Comparison of ENCODE assay signal across 10 cellular contexts in the genomic region with DNA sequence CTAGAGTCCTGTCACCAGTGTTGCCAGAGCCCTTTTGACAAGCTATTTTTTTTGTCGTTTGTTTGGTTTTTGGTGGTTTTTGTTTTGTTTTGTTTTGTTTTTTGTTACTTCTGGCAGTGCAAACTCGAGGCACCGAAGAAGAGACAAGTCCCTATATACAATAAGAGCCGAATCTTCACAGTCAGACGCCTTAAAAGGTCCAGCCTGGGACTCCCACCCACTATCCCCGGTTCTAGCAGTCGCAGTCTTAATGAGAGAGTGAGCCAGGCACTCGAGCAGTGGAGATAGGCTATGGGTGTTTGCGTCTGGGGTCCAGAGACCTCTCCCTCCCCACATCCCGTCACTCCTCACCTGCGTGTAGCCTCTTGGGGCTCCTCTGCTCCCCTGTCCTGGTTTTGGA. TPM values are rescaled to one million over a fixed set of nuclear protein-coding genes. Genes with fewer than 3 reads are reported as not detected.
DNase-seq lines count a peak whose midpoint lies in the region; ATAC-seq and TF ChIP-seq lines count a peak whose summit lies in the region.
"Had no signal": no experiment of that assay in that cellular context is flagged by ENCODE, and none has a peak within 500 bp of the region (broad histone marks: within the 10 kb centered on the region; RNA-seq: fewer than 3 reads in every experiment).

No MANE protein-coding gene starts in this region.

- H2AFZ ChIP-seq in OCI-LY3 (ENCODE audit: low read depth, low read length) (peak overlapping the region; percentile 41; the same call in 1 of the 2 replicates), neural progenitor cell (replicated peaks) (no peak overlapping the region)

- H3F3A ChIP-seq in neural progenitor cell (ENCODE audit: low read depth): peaks cover 33% of the 10 kb centered on the region

- H3K27ac ChIP-seq in OCI-LY3 (ENCODE audit: low read length) (no peak overlapping the region), neural progenitor cell (no peak overlapping the region)
- H3K27ac ChIP-seq: Peyer's patch had no signal

- H4K20me1 ChIP-seq in OCI-LY3 (ENCODE audit: insufficient read depth, low read length): no peaks in the 10 kb centered on the region
- H4K20me1 ChIP-seq in neural progenitor cell (ENCODE audit: low read depth): peaks cover 17% of the 10 kb centered on the region

- H3K4me1 ChIP-seq in OCI-LY3 (ENCODE audit: low read length) (peaks cover 13% of the 10 kb centered on the region; the same call in 1 of the 2 replicates), neural progenitor cell (no peaks in the 10 kb centered on the region)

- H3K4me3 ChIP-seq in OCI-LY3 (ENCODE audit: low read length): peak overlapping the region; percentile 78
- H3K4me3 ChIP-seq in neural progenitor cell: peak overlapping the region; percentile 75

- H3K4me1 Mint-ChIP-seq in effector memory CD8-positive, alpha-beta T cell (ENCODE audit: low read depth in 2 of 2): peaks cover 38 to 40% of the 10 kb centered on the region in 2 donors
- H3K4me1 Mint-ChIP-seq in neural progenitor cell: peaks cover 23% of the 10 kb centered on the region

- H3K27me3 Mint-ChIP-seq in effector memory CD8-positive, alpha-beta T cell: peaks cover 59 to 89% of the 10 kb centered on the region in 2 donors
- peaks cover 49% of the 10 kb centered on the region for H3K27me3 Mint-ChIP-seq in neural progenitor cell (ENCODE audit: insufficient read depth, low read depth)

- peaks cover 55% of the 10 kb centered on the region for H3K36me3 Mint-ChIP-seq in effector memory CD8-positive, alpha-beta T cell (ENCODE audit: insufficient read depth)
- no peaks in the 10 kb centered on the region for H3K36me3 Mint-ChIP-seq in neural progenitor cell

- H3K27me3 ChIP-seq in OCI-LY3 (ENCODE audit: low read depth, low read length): no peaks in the 10 kb centered on the region
- H3K27me3 ChIP-seq in neural progenitor cell: peaks cover 93% of the 10 kb centered on the region

- H3K4me2 ChIP-seq in OCI-LY3 (ENCODE audit: low read length) (peak overlapping the region; percentile 62), neural progenitor cell (peak overlapping the region; percentile 92)

- DNase-seq in NCI-H82 (lab: John Stamatoyannopoulos, UW): peak; percentile 41
- DNase-seq in NCI-H82 treated with DMSO at 0.1 percent for 48 hours (lab: John Stamatoyannopoulos, UW; ENCODE audit: unreplicated experiment): no peak
- no peak for DNase-seq in effector memory CD8-positive, alpha-beta T cell
- peak; percentile 38 for DNase-seq in neural progenitor cell (ENCODE audit: low spot score)
- DNase-seq in NCI-H146 (lab: John Stamatoyannopoulos, UW): no peak
- DNase-seq: activated CD4-positive, alpha-beta T cell treated with anti-CD3 and anti-CD28 coated beads for 4 hours had no signal

- no peaks in the 10 kb centered on the region for H3K79me2 ChIP-seq in OCI-LY3 (ENCODE audit: low read length)
- no peaks in the 10 kb centered on the region for H3K79me2 ChIP-seq in neural progenitor cell (ENCODE audit: low read depth)

- peak overlapping the region; percentile 84 to 85 for H3K4me3 Mint-ChIP-seq in effector memory CD8-positive, alpha-beta T cell
- H3K4me3 Mint-ChIP-seq in neural progenitor cell: peak overlapping the region; percentile 97

- H3K36me3 ChIP-seq in OCI-LY3 (replicated peaks; ENCODE audit: low read depth, low read length) (no peaks in the 10 kb centered on the region), neural progenitor cell (no peaks in the 10 kb centered on the region)
- H3K36me3 ChIP-seq: Peyer's patch had no signal

- H3K27ac Mint-ChIP-seq in effector memory CD8-positive, alpha-beta T cell: peak overlapping the region in 1 of 2 donors; percentile 83
- no peak overlapping the region for H3K27ac Mint-ChIP-seq in neural progenitor cell

- ATAC-seq in effector memory CD8-positive, alpha-beta T cell (replicated peaks): no peak
- ATAC-seq in HG03139 (IDR thresholded peaks at IDR 0.05; ENCODE audit: unreplicated experiment): no peak
- ATAC-seq in GM19324 (IDR thresholded peaks at IDR 0.05; ENCODE audit: low FRiP score, unreplicated experiment): no peak

- H3K9me3 ChIP-seq in OCI-LY3 (ENCODE audit: insufficient read depth, low read length) (no peaks in the 10 kb centered on the region), neural progenitor cell (ENCODE audit: low read depth) (no peaks in the 10 kb centered on the region)
- H3K9me3 ChIP-seq: Peyer's patch had no signal

- H3K9me3 Mint-ChIP-seq in effector memory CD8-positive, alpha-beta T cell: peaks cover 0 to 9% of the 10 kb centered on the region in 2 donors
- H3K9me3 Mint-ChIP-seq in neural progenitor cell: peaks cover 11% of the 10 kb centered on the region

- no peak for TF ChIP-seq CTCF in OCI-LY3 (IDR thresholded peaks at IDR 0.05; ENCODE audit: low read depth, low read length)
- TF ChIP-seq CTCF in neural progenitor cell (IDR thresholded peaks at IDR 0.05): no peak

- no peak overlapping the region for H3K9ac ChIP-seq in OCI-LY3 (ENCODE audit: low read length)
- no peak overlapping the region for H3K9ac ChIP-seq in neural progenitor cell

RNA-seq across cellular contexts. Expression of a gene that starts 1.9 kb away (rescaled TPM):
- not detected in 2 replicates for total RNA-seq in neural progenitor cell (ENCODE audit: low replicate concordance)
- total RNA-seq: Peyer's patch had no signal

RNA-seq across cellular contexts. Expression of a gene that starts 45.1 kb away (rescaled TPM):
- total RNA-seq in neural progenitor cell (ENCODE audit: low replicate concordance): 9.4 and 10.1 TPM in 2 replicates

RNA-seq across cellular contexts. Expression of a gene that starts 55.0 kb away (rescaled TPM):
- total RNA-seq in neural progenitor cell (ENCODE audit: low replicate concordance): 1.3 and 4.0 TPM in 2 replicates

Comparison
In these comparisons a context has a peak if more than half of its experiments do, and no peak if none do; other contexts are left out.
1. DNase-seq: peak in NCI-H82 (single experiment) and neural progenitor cell (single experiment); none in NCI-H82 treated with DMSO at 0.1 percent for 48 hours (single experiment), effector memory CD8-positive, alpha-beta T cell (0 of 3) and NCI-H146 (single experiment).